In the genomic region with DNA sequence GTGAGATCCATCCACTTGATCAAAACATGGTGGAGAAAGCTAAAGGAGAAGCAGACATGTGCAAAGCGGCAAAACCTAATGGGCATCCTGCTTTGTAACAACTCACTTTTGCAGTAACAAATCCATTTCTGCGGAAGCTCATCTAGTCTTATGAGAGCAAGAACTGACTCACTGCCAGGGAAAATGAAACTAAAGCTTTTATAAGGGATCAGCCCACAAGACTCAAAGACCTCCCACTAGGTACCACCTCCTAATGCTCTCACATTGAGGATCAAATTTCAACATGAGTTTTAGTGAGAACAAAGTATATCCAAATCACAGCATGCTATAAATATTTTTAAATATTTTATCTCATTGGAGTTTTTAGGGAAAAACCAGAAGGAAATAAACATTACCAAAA, we compare ENCODE assay signal across 14 cellular contexts.
DNase-seq lines count a peak whose midpoint lies in the region; ATAC-seq, FAIRE-seq and TF ChIP-seq lines count a peak whose summit lies in the region.
"Had no signal": no experiment of that assay in that cellular context is flagged by ENCODE, and none has a peak within 500 bp of the region (broad histone marks: within the 10 kb centered on the region; RNA-seq: fewer than 3 reads in every experiment).

No MANE protein-coding gene starts in this region.

- DNase-seq in Caki2 (ENCODE audit: low read depth) = peak; percentile 21
- peak; percentile 66 for DNase-seq in LHCN-M2 (ENCODE audit: low read depth)
- DNase-seq in GM12878 (ENCODE audit: low read depth, low spot score) = no peak
- DNase-seq in iris pigment epithelial cell (ENCODE audit: low read depth) = peak; percentile 89
- no peak for DNase-seq in putamen (ENCODE audit: low spot score)
- DNase-seq in T-helper 9 cell = no peak
- DNase-seq: activated T-cell treated with anti-CD3 and anti-CD28 coated beads, Interleukin-2, amount 50 U/mL, for 48 hours; colonic mucosa; NCI-H1694 treated with DMSO at 0.1 percent for 48 hours; stimulated activated CD4-positive, alpha-beta T cell treated with anti-CD3 and anti-CD28 coated beads, Interleukin-15, amount 100 ng/mL, for 24 hours had no signal

- no peak overlapping the region for H3K4me3 ChIP-seq in GM12878
- H3K4me3 ChIP-seq: colonic mucosa had no signal

- TF ChIP-seq EP300 in GM12878 (IDR thresholded peaks at IDR 0.05; ENCODE audit: borderline replicate concordance in 1 of 2, control insufficient read depth in 1 of 2, low read depth in 2 of 2, low read length in 2 of 2) = no peak

- RAD21 ChIA-PET in GM12878 (lab: Charles Lee; ENCODE audit: unreplicated experiment) = no interaction called here

- BruUV-seq in GM12878 (replicated peaks; lab: Mats Ljungman, UMichigan) = no TSS peak

- no peaks in the 10 kb centered on the region for H3K9me3 ChIP-seq in GM12878 (replicated peaks; ENCODE audit: control insufficient read depth, insufficient read depth, low read length)
- H3K9me3 ChIP-seq: colonic mucosa had no signal

- no peak for TF ChIP-seq CTCF in GM12878 (IDR thresholded peaks at IDR 0.05 in 2 of 3, conservative IDR thresholded peaks at IDR 0.05 in 1 of 3; ENCODE audit: control insufficient read depth in 2 of 3, extremely low read depth in 1 of 3, insufficient read depth in 1 of 3, low read depth in 3 of 3, low read length in 3 of 3)

- SMC1A ChIA-PET in GM12878 (lab: Charles Lee; ENCODE audit: uncharacterized antibody, unreplicated experiment) = no interaction called here

- no peaks in the 10 kb centered on the region for H3K79me2 ChIP-seq in GM12878 (ENCODE audit: control insufficient read depth, insufficient read depth, low read length)

- no peak for FAIRE-seq in GM12878 (lab: Jason Lieb, UNC)

- CTCF ChIA-PET in GM12878 (lab: Yijun Ruan, JAX) = interaction anchor here (0.6 kb wide), 1 partner anchor 839 kb away, joined by 3 read pairs; no protein-coding TSS in a partner anchor

- no peak for TF ChIP-seq POLR2A in GM12878 (IDR thresholded peaks at IDR 0.05; ENCODE audit: low read depth, low read length)

- H4K20me1 ChIP-seq in GM12878 (ENCODE audit: control insufficient read depth, insufficient read depth) = no peaks in the 10 kb centered on the region

- H3K4me1 ChIP-seq in GM12878 (ENCODE audit: control insufficient read depth, insufficient read depth, low read length) = no peaks in the 10 kb centered on the region
- H3K4me1 ChIP-seq: colonic mucosa had no signal

- H3K9ac ChIP-seq in GM12878 (ENCODE audit: control insufficient read depth, insufficient read depth, low read length) = no peak overlapping the region

- no peak overlapping the region for H3K4me2 ChIP-seq in GM12878 (ENCODE audit: control insufficient read depth, insufficient read depth)

- H2AFZ ChIP-seq in GM12878 (ENCODE audit: control insufficient read depth, low read depth, low read length) = no peak overlapping the region

- no peak overlapping the region for H3K27ac ChIP-seq in GM12878 (ENCODE audit: control insufficient read depth, insufficient read depth)
- H3K27ac ChIP-seq: colonic mucosa had no signal

- in situ Hi-C loops in Caki2 (cut with HindIII; ENCODE audit: low pct_unique_long_range_greater_than_20kb, low sequenced_read_pairs) = no loop called here
- in situ Hi-C loops in GM12878 (cut with MboI) = loop anchor here (25.0 kb wide), 1 partner anchor 727 kb away; no protein-coding TSS in a partner anchor

- ATAC-seq in GM12878 (peak; percentile 66), HG03196 (IDR thresholded peaks at IDR 0.05; ENCODE audit: unreplicated experiment) (no peak), GM21576 (IDR thresholded peaks at IDR 0.05; ENCODE audit: unreplicated experiment) (no peak)
- ATAC-seq: Panc1; stimulated activated memory B cell treated with anti-CD40 and anti-IgM and Interleukin-4, amounts not matched to agents 10 μg/mL and 1 μg/mL and 100 μg/mL, for 72 hours had no signal

- H3K27me3 ChIP-seq in GM12878 (replicated peaks in 1 of 2; ENCODE audit: control insufficient read depth in 2 of 2, insufficient read depth in 2 of 2, low read length in 1 of 2) = no peaks in the 10 kb centered on the region
- H3K27me3 ChIP-seq: colonic mucosa had no signal

- no peak for TF ChIP-seq RAD21 in GM12878 (IDR thresholded peaks at IDR 0.05; ENCODE audit: insufficient read depth, low read depth, low read length)

- intact Hi-C loops in GM12878 (cut with micrococcal nuclease; ENCODE audit: unreplicated experiment) = no loop called here

- POLR2A ChIA-PET in GM12878 (lab: Charles Lee) = no interaction called here

- H3K36me3 ChIP-seq in GM12878 (ENCODE audit: control insufficient read depth in 2 of 2, insufficient read depth in 2 of 2, low read length in 1 of 2) = no peaks in the 10 kb centered on the region
- H3K36me3 ChIP-seq: colonic mucosa had no signal

- 49% methylated on average over 2 of the region's 2 CpGs for WGBS in GM12878 (ENCODE audit: insufficient coverage, insufficient replicate concordance, low lambda C conversion rate, missing lambda C conversion rate)

TF ChIP-seq in GM12878, 131 proteins besides CTCF, POLR2A, EP300 and RAD21:
- TF ChIP-seq ZNF207 (IDR thresholded peaks at IDR 0.05; ENCODE audit: borderline replicate concordance) (no peak), TCF12 (IDR thresholded peaks at IDR 0.05; ENCODE audit: low read depth, low read length) (no peak), YY1 (IDR thresholded peaks at IDR 0.05; ENCODE audit: low read depth, low read length) (no peak), TCF3 (IDR thresholded peaks at IDR 0.05; ENCODE audit: borderline replicate concordance, insufficient read depth, low read depth, low read length) (no peak), SMAD5 (IDR thresholded peaks at IDR 0.05; ENCODE audit: low read depth) (no peak), SIN3A (IDR thresholded peaks at IDR 0.05; ENCODE audit: low read depth, low read length) (no peak), RB1 (IDR thresholded peaks at IDR 0.05; ENCODE audit: borderline replicate concordance) (no peak), MEF2B (IDR thresholded peaks at IDR 0.05; ENCODE audit: partially characterized antibody, poor library complexity, severe bottlenecking) (no peak), SIX5 (IDR thresholded peaks at IDR 0.05; ENCODE audit: low read depth, low read length, severe bottlenecking) (no peak), HDAC6 (IDR thresholded peaks at IDR 0.05; ENCODE audit: unreplicated experiment) (no peak), POLR2AphosphoS5 (IDR thresholded peaks at IDR 0.05; ENCODE audit: low read length) (no peak), HDGF (IDR thresholded peaks at IDR 0.05) (no peak), IKZF2 (IDR thresholded peaks at IDR 0.05) (no peak), ZZZ3 (IDR thresholded peaks at IDR 0.05; ENCODE audit: control insufficient read depth, insufficient read length, low read depth) (no peak), IKZF1 (conservative IDR thresholded peaks at IDR 0.05) (no peak)
- TF ChIP-seq, protein P1, sequence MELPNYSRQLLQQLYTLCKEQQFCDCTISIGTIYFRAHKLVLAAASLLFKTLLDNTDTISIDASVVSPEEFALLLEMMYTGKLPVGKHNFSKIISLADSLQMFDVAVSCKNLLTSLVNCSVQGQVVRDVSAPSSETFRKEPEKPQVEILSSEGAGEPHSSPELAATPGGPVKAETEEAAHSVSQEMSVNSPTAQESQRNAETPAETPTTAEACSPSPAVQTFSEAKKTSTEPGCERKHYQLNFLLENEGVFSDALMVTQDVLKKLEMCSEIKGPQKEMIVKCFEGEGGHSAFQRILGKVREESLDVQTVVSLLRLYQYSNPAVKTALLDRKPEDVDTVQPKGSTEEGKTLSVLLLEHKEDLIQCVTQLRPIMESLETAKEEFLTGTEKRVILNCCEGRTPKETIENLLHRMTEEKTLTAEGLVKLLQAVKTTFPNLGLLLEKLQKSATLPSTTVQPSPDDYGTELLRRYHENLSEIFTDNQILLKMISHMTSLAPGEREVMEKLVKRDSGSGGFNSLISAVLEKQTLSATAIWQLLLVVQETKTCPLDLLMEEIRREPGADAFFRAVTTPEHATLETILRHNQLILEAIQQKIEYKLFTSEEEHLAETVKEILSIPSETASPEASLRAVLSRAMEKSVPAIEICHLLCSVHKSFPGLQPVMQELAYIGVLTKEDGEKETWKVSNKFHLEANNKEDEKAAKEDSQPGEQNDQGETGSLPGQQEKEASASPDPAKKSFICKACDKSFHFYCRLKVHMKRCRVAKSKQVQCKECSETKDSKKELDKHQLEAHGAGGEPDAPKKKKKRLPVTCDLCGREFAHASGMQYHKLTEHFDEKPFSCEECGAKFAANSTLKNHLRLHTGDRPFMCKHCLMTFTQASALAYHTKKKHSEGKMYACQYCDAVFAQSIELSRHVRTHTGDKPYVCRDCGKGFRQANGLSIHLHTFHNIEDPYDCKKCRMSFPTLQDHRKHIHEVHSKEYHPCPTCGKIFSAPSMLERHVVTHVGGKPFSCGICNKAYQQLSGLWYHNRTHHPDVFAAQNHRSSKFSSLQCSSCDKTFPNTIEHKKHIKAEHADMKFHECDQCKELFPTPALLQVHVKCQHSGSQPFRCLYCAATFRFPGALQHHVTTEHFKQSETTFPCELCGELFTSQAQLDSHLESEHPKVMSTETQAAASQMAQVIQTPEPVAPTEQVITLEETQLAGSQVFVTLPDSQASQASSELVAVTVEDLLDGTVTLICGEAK (IDR thresholded peaks at IDR 0.05; ENCODE audit: borderline replicate concordance) = no peak
- TF ChIP-seq, protein P2, sequence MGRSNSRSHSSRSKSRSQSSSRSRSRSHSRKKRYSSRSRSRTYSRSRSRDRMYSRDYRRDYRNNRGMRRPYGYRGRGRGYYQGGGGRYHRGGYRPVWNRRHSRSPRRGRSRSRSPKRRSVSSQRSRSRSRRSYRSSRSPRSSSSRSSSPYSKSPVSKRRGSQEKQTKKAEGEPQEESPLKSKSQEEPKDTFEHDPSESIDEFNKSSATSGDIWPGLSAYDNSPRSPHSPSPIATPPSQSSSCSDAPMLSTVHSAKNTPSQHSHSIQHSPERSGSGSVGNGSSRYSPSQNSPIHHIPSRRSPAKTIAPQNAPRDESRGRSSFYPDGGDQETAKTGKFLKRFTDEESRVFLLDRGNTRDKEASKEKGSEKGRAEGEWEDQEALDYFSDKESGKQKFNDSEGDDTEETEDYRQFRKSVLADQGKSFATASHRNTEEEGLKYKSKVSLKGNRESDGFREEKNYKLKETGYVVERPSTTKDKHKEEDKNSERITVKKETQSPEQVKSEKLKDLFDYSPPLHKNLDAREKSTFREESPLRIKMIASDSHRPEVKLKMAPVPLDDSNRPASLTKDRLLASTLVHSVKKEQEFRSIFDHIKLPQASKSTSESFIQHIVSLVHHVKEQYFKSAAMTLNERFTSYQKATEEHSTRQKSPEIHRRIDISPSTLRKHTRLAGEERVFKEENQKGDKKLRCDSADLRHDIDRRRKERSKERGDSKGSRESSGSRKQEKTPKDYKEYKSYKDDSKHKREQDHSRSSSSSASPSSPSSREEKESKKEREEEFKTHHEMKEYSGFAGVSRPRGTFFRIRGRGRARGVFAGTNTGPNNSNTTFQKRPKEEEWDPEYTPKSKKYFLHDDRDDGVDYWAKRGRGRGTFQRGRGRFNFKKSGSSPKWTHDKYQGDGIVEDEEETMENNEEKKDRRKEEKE (IDR thresholded peaks at IDR 0.05) = no peak

Comparison
In these comparisons a context has a peak if more than half of its experiments do, and no peak if none do; other contexts are left out.
1. DNase-seq: peak in Caki2 (single experiment), LHCN-M2 (single experiment) and iris pigment epithelial cell (single experiment); none in GM12878 (single experiment), putamen (single experiment) and T-helper 9 cell (single experiment).